Comparison of ENCODE assay signal across 6 cellular contexts in genomic region chr7:71777278-71777677, GRCh38.
"Had no signal": no experiment of that assay in that cellular context is flagged by ENCODE, and none has a peak within 500 bp of the region (broad histone marks: within the 10 kb centered on the region; RNA-seq: fewer than 3 reads in every experiment).

No MANE protein-coding gene starts in this region.

- H3K4me3 ChIP-seq: GM23248, HAP-1 had no signal

- H3K9ac ChIP-seq: GM23248 had no signal

- H3K4me1 ChIP-seq: HAP-1 had no signal

- H3K27ac ChIP-seq: GM23248, HL-60 had no signal

- H3K9me3 ChIP-seq: HAP-1 had no signal

- H3K36me3 ChIP-seq: HAP-1 had no signal

- DNase-seq: GM23248, GOT3, H7, HFFc6 had no signal

- H2AFZ ChIP-seq: GM23248 had no signal
